9 cellular contexts compared by ENCODE assay signal in the genomic region with DNA sequence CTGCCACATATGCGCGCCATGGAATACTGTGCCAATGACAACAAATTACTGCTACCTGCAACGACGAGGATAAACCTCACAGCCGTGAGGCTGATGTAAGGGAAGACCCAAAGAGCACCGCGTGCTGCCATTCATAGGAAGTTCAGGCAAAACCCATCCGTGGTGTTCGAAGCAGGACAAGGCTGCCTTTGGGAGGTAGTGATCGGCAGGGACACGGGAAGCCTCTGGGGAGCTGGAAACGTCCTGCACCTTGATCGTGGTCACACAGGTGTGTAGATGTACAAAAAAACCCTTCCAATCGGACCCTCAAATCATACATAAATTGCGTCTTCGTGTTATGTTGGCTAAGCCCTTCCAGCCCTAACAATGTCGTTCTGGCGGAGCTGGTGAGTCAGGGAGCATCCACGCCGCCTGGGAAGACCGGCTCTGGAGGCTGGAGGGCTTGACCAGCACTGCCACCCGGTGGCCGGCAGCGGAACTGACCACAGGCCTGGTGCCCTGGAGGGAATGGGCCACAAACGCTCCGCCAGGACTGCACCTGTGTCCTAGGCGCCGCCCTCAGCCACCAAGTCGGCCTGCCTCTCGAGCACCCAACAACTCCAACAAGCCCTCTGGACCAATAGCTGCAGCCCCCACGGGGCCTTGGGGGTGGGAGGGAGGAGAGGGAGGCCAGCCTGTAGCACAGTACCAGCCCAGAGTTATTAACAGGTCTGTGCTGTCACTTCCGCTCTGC. TPM values are rescaled to one million over a fixed set of nuclear protein-coding genes. Genes with fewer than 3 reads are reported as not detected.
DNase-seq lines count a peak whose midpoint lies in the region; ATAC-seq and TF ChIP-seq lines count a peak whose summit lies in the region.
"Had no signal": no experiment of that assay in that cellular context is flagged by ENCODE, and none has a peak within 500 bp of the region (broad histone marks: within the 10 kb centered on the region; RNA-seq: fewer than 3 reads in every experiment).

No MANE protein-coding gene starts in this region.

- H3K27me3 ChIP-seq in ovary: no peaks in the 10 kb centered on the region
- H3K27me3 ChIP-seq in vagina: no peaks in the 10 kb centered on the region

- H3K27ac ChIP-seq in ovary: no peak overlapping the region
- H3K27ac ChIP-seq in vagina: no peak overlapping the region

- H3K36me3 Mint-ChIP-seq in activated naive CD4-positive, alpha-beta T cell treated with anti-CD3 and anti-CD28 coated beads, Interleukin-2, amount 50 U/mL, for 72 hours: no peaks in the 10 kb centered on the region

- H3K9me3 Mint-ChIP-seq in activated naive CD4-positive, alpha-beta T cell treated with anti-CD3 and anti-CD28 coated beads, Interleukin-2, amount 50 U/mL, for 72 hours: no peaks in the 10 kb centered on the region
- H3K9me3 Mint-ChIP-seq: dendritic cell treated with granulocyte-macrophage colony-stimulating factor and Interleukin-4, amounts not matched to agents 40 ng/mL and 50 ng/mL, for 4 days had no signal

- peaks cover 2% of the 10 kb centered on the region for H3K4me1 ChIP-seq in ovary (ENCODE audit: insufficient read depth)
- H3K4me1 ChIP-seq in vagina: peaks cover 24% of the 10 kb centered on the region

- WGBS in ovary, 3 donors: 23 to 30% (median 27%) methylated on average over 29 to 32 of the region's 32 CpGs

- no peak for TF ChIP-seq EP300 in ovary (IDR thresholded peaks at IDR 0.05)

- peak overlapping the region in 1 of 2 donors; percentile 82 for H3K27ac Mint-ChIP-seq in activated naive CD4-positive, alpha-beta T cell treated with anti-CD3 and anti-CD28 coated beads, Interleukin-2, amount 50 U/mL, for 72 hours
- H3K27ac Mint-ChIP-seq: dendritic cell treated with granulocyte-macrophage colony-stimulating factor and Interleukin-4, amounts not matched to agents 40 ng/mL and 50 ng/mL, for 4 days had no signal

- peak; percentile 91 to 97 (median 91) for TF ChIP-seq CTCF in ovary (IDR thresholded peaks at IDR 0.05)
- TF ChIP-seq CTCF in vagina (IDR thresholded peaks at IDR 0.05): peak; percentile 71 to 95 (median 88)

- H3K9me3 ChIP-seq in ovary: no peaks in the 10 kb centered on the region
- no peaks in the 10 kb centered on the region for H3K9me3 ChIP-seq in vagina

- ATAC-seq in GM21529 (IDR thresholded peaks at IDR 0.05; ENCODE audit: unreplicated experiment) (peak; percentile 79), Right ventricle myocardium superior (ENCODE audit: poor library complexity) (peak; percentile 95)
- ATAC-seq in activated naive CD4-positive, alpha-beta T cell treated with anti-CD3 and anti-CD28 coated beads, Interleukin-2, amount 50 U/mL, for 72 hours: peak; percentile 60 to 70

- TF ChIP-seq POLR2A in ovary (IDR thresholded peaks at IDR 0.05) (no peak), vagina (IDR thresholded peaks at IDR 0.05) (no peak)

- H3K36me3 ChIP-seq in ovary (no peaks in the 10 kb centered on the region), vagina (no peaks in the 10 kb centered on the region)

- H3K4me3 ChIP-seq in ovary (no peak overlapping the region), vagina (no peak overlapping the region)

- DNase-seq in DMS153 (lab: John Stamatoyannopoulos, UW) (peak; percentile 73), LoVo (ENCODE audit: low spot score) (peak; percentile 88), SHP77 (lab: John Stamatoyannopoulos, UW) (peak; percentile 81 to 82), Right ventricle myocardium superior (peak; percentile 92), ovary (peak; percentile 79 to 90 (median 88)), vagina (ENCODE audit: extremely low spot score in 2 of 2) (peak; percentile 86 to 96)
- peak; percentile 76 to 84 for DNase-seq in activated naive CD4-positive, alpha-beta T cell treated with anti-CD3 and anti-CD28 coated beads, Interleukin-2, amount 50 U/mL, for 72 hours (ENCODE audit: low spot score in 2 of 2)

- intact Hi-C loops in Right ventricle myocardium superior (cut with DNase I): loop anchor here (2.0 to 10.0 kb wide), 5 partner anchors 42 to 372 kb away; partner anchors contain the start of genes ASTL and SNRNP200
- intact Hi-C loops in ovary (cut with DNase I): loop anchor here (5.0 to 10.0 kb wide), 4 partner anchors 102 to 504 kb away; partner anchors contain the start of gene ASTL (in 3 of the 4)
- intact Hi-C loops in vagina (cut with DNase I): loop anchor here (5.0 to 10.0 kb wide), 2 partner anchors 102 to 214 kb away; no protein-coding TSS in a partner anchor

RNA-seq across cellular contexts. Expression of gene NEURL3, which starts 4.1 kb away (rescaled TPM):
- total RNA-seq in activated naive CD4-positive, alpha-beta T cell treated with anti-CD3 and anti-CD28 coated beads, Interleukin-2, amount 50 U/mL, for 72 hours: 1 to 10 TPM in 1 of 2 donors, under 1 TPM in 1; 0.14 to 2.2 TPM
- total RNA-seq in Right ventricle myocardium superior (not detected), ovary (not detected), vagina (2.5 TPM)
- under 1 TPM in 1 of 2 donors, not detected in 1; 0.06 TPM for polyA plus RNA-seq in ovary

RNA-seq across cellular contexts. Expression of gene ARID5A, which starts 27.3 kb away (rescaled TPM):
- 100 to 1,000 TPM in 1 of 2 donors, 10 to 100 TPM in 1; 51.5 to 348 TPM for total RNA-seq in activated naive CD4-positive, alpha-beta T cell treated with anti-CD3 and anti-CD28 coated beads, Interleukin-2, amount 50 U/mL, for 72 hours
- 9.4 TPM for total RNA-seq in Right ventricle myocardium superior
- total RNA-seq in ovary: 10 to 100 TPM; 11.7 to 46.1 (median 17.1) TPM
- 10 to 100 TPM in 1 of 2 donors, 1 to 10 TPM in 1; 1.5 to 24.4 TPM for polyA plus RNA-seq in ovary
- total RNA-seq in vagina: 34.1 TPM
